ENCODE assay signal across 9 cellular contexts in genomic region chr18:22977847-22978701, GRCh38. TPM values are rescaled to one million over a fixed set of nuclear protein-coding genes. Genes with fewer than 3 reads are reported as not detected.
DNase-seq lines count a peak whose midpoint lies in the region; ATAC-seq and TF ChIP-seq lines count a peak whose summit lies in the region.
"Had no signal": no experiment of that assay in that cellular context is flagged by ENCODE, and none has a peak within 500 bp of the region (broad histone marks: within the 10 kb centered on the region; RNA-seq: fewer than 3 reads in every experiment).

No MANE protein-coding gene starts in this region.

- CTCF ChIA-PET in activated CD8-positive, alpha-beta memory T cell treated with anti-CD3 and anti-CD28 coated beads, Interleukin-2, amount 10 ng/mL, durations not matched to agents 7 days and 5 days (lab: Charles Lee), result interaction anchor here (1.1 to 2.0 kb wide), 4 partner anchors 8 to 48 kb away, joined by 3 to 9 read pairs (median 4); no protein-coding TSS in a partner anchor

- peaks cover 37% of the 10 kb centered on the region for H3K36me3 ChIP-seq in endodermal cell (ENCODE audit: control insufficient read depth, insufficient read depth, low read length)

- H3K4me1 ChIP-seq in endodermal cell (ENCODE audit: control insufficient read depth, insufficient read depth, low read length), result no peaks in the 10 kb centered on the region

- no peaks in the 10 kb centered on the region for H3K27me3 Mint-ChIP-seq in activated CD8-positive, alpha-beta memory T cell treated with anti-CD3 and anti-CD28 coated beads, Interleukin-2, amount 10 ng/mL, durations not matched to agents 7 days and 5 days
- no peaks in the 10 kb centered on the region for H3K27me3 Mint-ChIP-seq in endodermal cell (ENCODE audit: insufficient read depth)

- no peak overlapping the region for H3K9ac ChIP-seq in endodermal cell (ENCODE audit: extremely low read depth, low read length, poor library complexity, severe bottlenecking)

- no peak overlapping the region for H3K4me3 ChIP-seq in endodermal cell (ENCODE audit: low read length)

- peaks cover 28% of the 10 kb centered on the region for H3K36me3 Mint-ChIP-seq in activated CD8-positive, alpha-beta memory T cell treated with anti-CD3 and anti-CD28 coated beads, Interleukin-2, amount 10 ng/mL, durations not matched to agents 7 days and 5 days
- H3K36me3 Mint-ChIP-seq in stimulated activated effector memory CD8-positive, alpha-beta T cell treated with anti-CD3 and anti-CD28 coated beads, Interleukin-12 subunit alpha, Interleukin-12 subunit beta, amount 100 ng/mL, for 72 hours, result peaks cover 7% of the 10 kb centered on the region
- H3K36me3 Mint-ChIP-seq in endodermal cell (ENCODE audit: low read depth), result peaks cover 25% of the 10 kb centered on the region

- no peaks in the 10 kb centered on the region for H3K9me3 Mint-ChIP-seq in activated CD8-positive, alpha-beta memory T cell treated with anti-CD3 and anti-CD28 coated beads, Interleukin-2, amount 10 ng/mL, durations not matched to agents 7 days and 5 days (ENCODE audit: low read depth)
- no peaks in the 10 kb centered on the region for H3K9me3 Mint-ChIP-seq in stimulated activated effector memory CD8-positive, alpha-beta T cell treated with anti-CD3 and anti-CD28 coated beads, Interleukin-12 subunit alpha, Interleukin-12 subunit beta, amount 100 ng/mL, for 72 hours
- no peaks in the 10 kb centered on the region for H3K9me3 Mint-ChIP-seq in endodermal cell

- peak; percentile 66 for ATAC-seq in activated CD8-positive, alpha-beta memory T cell treated with anti-CD3 and anti-CD28 coated beads, Interleukin-2, amount 10 ng/mL, durations not matched to agents 7 days and 5 days
- ATAC-seq in stimulated activated effector memory CD8-positive, alpha-beta T cell treated with anti-CD3 and anti-CD28 coated beads, Interleukin-12 subunit alpha, Interleukin-12 subunit beta, amount 100 ng/mL, for 72 hours, result peak; percentile 81

- H3K4me1 Mint-ChIP-seq in activated CD8-positive, alpha-beta memory T cell treated with anti-CD3 and anti-CD28 coated beads, Interleukin-2, amount 10 ng/mL, durations not matched to agents 7 days and 5 days, result peaks cover 16% of the 10 kb centered on the region
- H3K4me1 Mint-ChIP-seq in stimulated activated effector memory CD8-positive, alpha-beta T cell treated with anti-CD3 and anti-CD28 coated beads, Interleukin-12 subunit alpha, Interleukin-12 subunit beta, amount 100 ng/mL, for 72 hours, result no peaks in the 10 kb centered on the region
- peaks cover 14% of the 10 kb centered on the region for H3K4me1 Mint-ChIP-seq in endodermal cell

- TF ChIP-seq CTCF in endodermal cell (conservative IDR thresholded peaks at IDR 0.05), result no peak

- no peak for DNase-seq in activated CD8-positive, alpha-beta memory T cell treated with anti-CD3 and anti-CD28 coated beads, Interleukin-2, amount 10 ng/mL, durations not matched to agents 7 days and 5 days
- DNase-seq in activated CD8-positive, alpha-beta memory T cell treated with anti-CD3 and anti-CD28 coated beads, Interleukin-2, amount 50 U/mL, for 48 hours, result no peak
- DNase-seq in RKO (ENCODE audit: low spot score) (peak; percentile 84), fibroblast of peridontal ligament (ENCODE audit: extremely low read depth) (peak; percentile 83), endodermal cell (no peak), NCI-H345 treated with DMSO at 0.1 percent for 48 hours (lab: John Stamatoyannopoulos, UW; ENCODE audit: unreplicated experiment) (no peak), NCI-H1092 treated with DMSO at 0.1 percent for 48 hours (lab: John Stamatoyannopoulos, UW) (no peak)
- DNase-seq in stimulated activated effector memory CD8-positive, alpha-beta T cell treated with anti-CD3 and anti-CD28 coated beads, Interleukin-12 subunit alpha, Interleukin-12 subunit beta, amount 100 ng/mL, for 72 hours (ENCODE audit: low spot score in 2 of 2), result no peak
- DNase-seq: NCI-H345 had no signal

- no peaks in the 10 kb centered on the region for H3K9me3 ChIP-seq in endodermal cell (ENCODE audit: control insufficient read depth, low read length)

- peak overlapping the region; percentile 64 for H3K27ac Mint-ChIP-seq in activated CD8-positive, alpha-beta memory T cell treated with anti-CD3 and anti-CD28 coated beads, Interleukin-2, amount 10 ng/mL, durations not matched to agents 7 days and 5 days
- H3K27ac Mint-ChIP-seq in stimulated activated effector memory CD8-positive, alpha-beta T cell treated with anti-CD3 and anti-CD28 coated beads, Interleukin-12 subunit alpha, Interleukin-12 subunit beta, amount 100 ng/mL, for 72 hours, result peak overlapping the region; percentile 57
- H3K27ac Mint-ChIP-seq in endodermal cell, result no peak overlapping the region

- H3K27me3 ChIP-seq in endodermal cell (ENCODE audit: control insufficient read depth, insufficient read depth, low read length, poor library complexity, severe bottlenecking), result no peaks in the 10 kb centered on the region

- H3K27ac ChIP-seq in endodermal cell (ENCODE audit: low read depth, low read length), result no peak overlapping the region

- no peak overlapping the region for H3K4me3 Mint-ChIP-seq in activated CD8-positive, alpha-beta memory T cell treated with anti-CD3 and anti-CD28 coated beads, Interleukin-2, amount 10 ng/mL, durations not matched to agents 7 days and 5 days
- no peak overlapping the region for H3K4me3 Mint-ChIP-seq in stimulated activated effector memory CD8-positive, alpha-beta T cell treated with anti-CD3 and anti-CD28 coated beads, Interleukin-12 subunit alpha, Interleukin-12 subunit beta, amount 100 ng/mL, for 72 hours
- no peak overlapping the region for H3K4me3 Mint-ChIP-seq in endodermal cell

- WGBS in endodermal cell (ENCODE audit: insufficient coverage in 1 of 2, insufficient read length in 1 of 2), 2 experiments, result 80 to 84% methylated on average over 2 to 5 of the region's 5 CpGs

RNA-seq across cellular contexts. Expression of gene RBBP8, which starts 44.9 kb away (rescaled TPM):
- total RNA-seq in activated CD8-positive, alpha-beta memory T cell treated with anti-CD3 and anti-CD28 coated beads, Interleukin-2, amount 10 ng/mL, durations not matched to agents 7 days and 5 days, result 10 to 100 TPM; 74.2 to 82.5 TPM
- 10 to 100 TPM; 44.3 to 55.5 TPM for total RNA-seq in endodermal cell
- 44.1 TPM for polyA plus RNA-seq in endodermal cell (2013, experiment 1 of 2)
- polyA plus RNA-seq in endodermal cell (2013, experiment 2 of 2), result 46.1 TPM

Comparison
In these comparisons a context has a peak if more than half of its experiments do, and no peak if none do; other contexts are left out.
1. DNase-seq: peak in RKO (single experiment) and fibroblast of peridontal ligament (single experiment); none in activated CD8-positive, alpha-beta memory T cell treated with anti-CD3 and anti-CD28 coated beads, Interleukin-2, amount 10 ng/mL, durations not matched to agents 7 days and 5 days (single experiment), activated CD8-positive, alpha-beta memory T cell treated with anti-CD3 and anti-CD28 coated beads, Interleukin-2, amount 50 U/mL, for 48 hours (single experiment), stimulated activated effector memory CD8-positive, alpha-beta T cell treated with anti-CD3 and anti-CD28 coated beads, Interleukin-12 subunit alpha, Interleukin-12 subunit beta, amount 100 ng/mL, for 72 hours (0 of 2), endodermal cell (single experiment), NCI-H345 treated with DMSO at 0.1 percent for 48 hours (single experiment) and NCI-H1092 treated with DMSO at 0.1 percent for 48 hours (single experiment).